ENCODE assay signal across 33 cellular contexts in genomic region chr22:49049691-49050090, GRCh38.
"Had no signal": no experiment of that assay in that cellular context is flagged by ENCODE, and none has a peak within 500 bp of the region (broad histone marks: within the 10 kb centered on the region; RNA-seq: fewer than 3 reads in every experiment).

No MANE protein-coding gene starts in this region.

- H3K36me3 Mint-ChIP-seq: activated naive CD4-positive, alpha-beta T cell treated with anti-CD3 and anti-CD28 coated beads, Interleukin-2, amount 10 ng/mL, durations not matched to agents 7 days and 5 days; activated naive CD4-positive, alpha-beta T cell treated with anti-CD3 and anti-CD28 coated beads, Interleukin-2, amount 50 U/mL, for 72 hours; activated naive CD8-positive, alpha-beta T cell treated with anti-CD3 and anti-CD28 coated beads, Interleukin-2, amount 10 ng/mL, durations not matched to agents 7 days and 5 days; brain had no signal

- H3K4me1 ChIP-seq: ascending aorta, breast epithelium, foreskin keratinocyte, gastrocnemius medialis, heart left ventricle had no signal

- DNase-seq: activated CD4-positive, alpha-beta memory T cell treated with anti-CD3 and anti-CD28 coated beads, Interleukin-2, amount 10 ng/mL, durations not matched to agents 7 days and 5 days; activated CD4-positive, alpha-beta T cell treated with anti-CD3 and anti-CD28 coated beads for 1 hour; activated CD4-positive, alpha-beta T cell treated with anti-CD3 and anti-CD28 coated beads for 4 hours; activated CD4-positive, alpha-beta T cell treated with anti-CD3 and anti-CD28 coated beads, Interleukin-2, amount 10 ng/mL, durations not matched to agents 7 days and 5 days; activated CD4-positive, alpha-beta T cell treated with anti-CD3 and anti-CD28 coated beads, Interleukin-2, amount 50 U/mL, for 4 hours; activated CD8-positive, alpha-beta memory T cell treated with anti-CD3 and anti-CD28 coated beads, Interleukin-2, amount 50 U/mL, for 48 hours; activated gamma-delta T cell; activated naive CD4-positive, alpha-beta T cell; activated naive CD4-positive, alpha-beta T cell treated with anti-CD3 and anti-CD28 coated beads, Interleukin-2, amount 10 ng/mL, durations not matched to agents 7 days and 5 days; activated naive CD8-positive, alpha-beta T cell treated with anti-CD3 and anti-CD28 coated beads, Interleukin-2, amount 10 ng/mL, durations not matched to agents 7 days and 5 days; activated T-cell treated with anti-CD3 and anti-CD28 coated beads for 4 hours; activated T-cell treated with anti-CD3 and anti-CD28 coated beads, Interleukin-2, amount 50 U/mL, for 24 hours; activated T-cell treated with anti-CD3 and anti-CD28 coated beads, Interleukin-2, amount 50 U/mL, for 72 hours; cortex of kidney; dermis blood vessel endothelial cell; effector CD4-positive, alpha-beta T cell; effector memory CD8-positive, alpha-beta T cell; erythroblast; foreskin keratinocyte; gastrocnemius medialis; glutamatergic neuron; heart left ventricle; T-helper 1 cell; T-helper 17 cell; T1000 had no signal

- H3K27ac ChIP-seq: ascending aorta, breast epithelium, cardiac muscle cell, esophagus muscularis mucosa, foreskin keratinocyte, gastrocnemius medialis, heart left ventricle had no signal

- H3K27me3 ChIP-seq: ascending aorta, foreskin keratinocyte had no signal

- H3K4me1 Mint-ChIP-seq: activated CD4-positive, alpha-beta memory T cell treated with anti-CD3 and anti-CD28 coated beads, Interleukin-2, amount 10 ng/mL, durations not matched to agents 7 days and 5 days; activated CD4-positive, alpha-beta T cell treated with anti-CD3 and anti-CD28 coated beads, Interleukin-2, amount 10 ng/mL, durations not matched to agents 7 days and 5 days; activated naive CD4-positive, alpha-beta T cell treated with anti-CD3 and anti-CD28 coated beads, Interleukin-2, amount 10 ng/mL, durations not matched to agents 7 days and 5 days; activated naive CD8-positive, alpha-beta T cell treated with anti-CD3 and anti-CD28 coated beads, Interleukin-2, amount 10 ng/mL, durations not matched to agents 7 days and 5 days; activated T-helper 17 cell treated with anti-CD3 and anti-CD28 coated beads, Interleukin-2, amount 50 U/mL, for 72 hours had no signal

- H3K27ac Mint-ChIP-seq: activated CD4-positive, alpha-beta memory T cell treated with anti-CD3 and anti-CD28 coated beads, Interleukin-2, amount 10 ng/mL, durations not matched to agents 7 days and 5 days; activated CD4-positive, alpha-beta T cell treated with anti-CD3 and anti-CD28 coated beads, Interleukin-2, amount 10 ng/mL, durations not matched to agents 7 days and 5 days; activated naive CD4-positive, alpha-beta T cell treated with anti-CD3 and anti-CD28 coated beads, Interleukin-2, amount 10 ng/mL, durations not matched to agents 7 days and 5 days; activated naive CD4-positive, alpha-beta T cell treated with anti-CD3 and anti-CD28 coated beads, Interleukin-2, amount 50 U/mL, for 72 hours; activated naive CD8-positive, alpha-beta T cell treated with anti-CD3 and anti-CD28 coated beads, Interleukin-2, amount 10 ng/mL, durations not matched to agents 7 days and 5 days; activated T-cell treated with anti-CD3 and anti-CD28 coated beads, Interleukin-2, amount 50 U/mL, for 24 hours; activated T-cell treated with anti-CD3 and anti-CD28 coated beads, Interleukin-2, amount 50 U/mL, for 72 hours; activated T-helper 17 cell treated with anti-CD3 and anti-CD28 coated beads, Interleukin-2, amount 50 U/mL, for 72 hours; brain; effector memory CD8-positive, alpha-beta T cell; T-helper 17 cell; T-helper 2 cell treated with Interferon-gamma antibody and Interleukin-4, amounts not matched to agents 5 μg/mL and 100 μg/mL, for 36 hours had no signal

- H3K27me3 Mint-ChIP-seq: activated CD4-positive, alpha-beta T cell treated with anti-CD3 and anti-CD28 coated beads, Interleukin-2, amount 10 ng/mL, durations not matched to agents 7 days and 5 days; activated naive CD8-positive, alpha-beta T cell treated with anti-CD3 and anti-CD28 coated beads, Interleukin-2, amount 10 ng/mL, durations not matched to agents 7 days and 5 days; activated T-cell treated with anti-CD3 and anti-CD28 coated beads, Interleukin-2, amount 50 U/mL, for 24 hours had no signal

- H3K4me3 Mint-ChIP-seq: activated CD4-positive, alpha-beta memory T cell treated with anti-CD3 and anti-CD28 coated beads, Interleukin-2, amount 10 ng/mL, durations not matched to agents 7 days and 5 days; activated CD4-positive, alpha-beta T cell treated with anti-CD3 and anti-CD28 coated beads, Interleukin-2, amount 10 ng/mL, durations not matched to agents 7 days and 5 days; activated naive CD4-positive, alpha-beta T cell treated with anti-CD3 and anti-CD28 coated beads, Interleukin-2, amount 10 ng/mL, durations not matched to agents 7 days and 5 days; activated naive CD8-positive, alpha-beta T cell treated with anti-CD3 and anti-CD28 coated beads, Interleukin-2, amount 10 ng/mL, durations not matched to agents 7 days and 5 days; activated T-cell treated with anti-CD3 and anti-CD28 coated beads, Interleukin-2, amount 50 U/mL, for 24 hours; activated T-cell treated with anti-CD3 and anti-CD28 coated beads, Interleukin-2, amount 50 U/mL, for 72 hours; activated T-helper 17 cell treated with anti-CD3 and anti-CD28 coated beads, Interleukin-2, amount 50 U/mL, for 72 hours; brain; effector memory CD8-positive, alpha-beta T cell; T-helper 17 cell; T-helper 2 cell treated with Interferon-gamma antibody and Interleukin-4, amounts not matched to agents 5 μg/mL and 100 μg/mL, for 36 hours had no signal

- H3K9me3 ChIP-seq: ascending aorta, breast epithelium, esophagus muscularis mucosa, gastrocnemius medialis, heart left ventricle had no signal

- H3K36me3 ChIP-seq: ascending aorta, breast epithelium, cardiac muscle cell, esophagus muscularis mucosa, gastrocnemius medialis, heart left ventricle had no signal

- H3K4me3 ChIP-seq: ascending aorta, breast epithelium, cardiac muscle cell, esophagus muscularis mucosa, gastrocnemius medialis, heart left ventricle had no signal

- H3K9me3 Mint-ChIP-seq: activated CD4-positive, alpha-beta memory T cell treated with anti-CD3 and anti-CD28 coated beads, Interleukin-2, amount 10 ng/mL, durations not matched to agents 7 days and 5 days; activated CD4-positive, alpha-beta T cell treated with anti-CD3 and anti-CD28 coated beads, Interleukin-2, amount 10 ng/mL, durations not matched to agents 7 days and 5 days; activated naive CD4-positive, alpha-beta T cell treated with anti-CD3 and anti-CD28 coated beads, Interleukin-2, amount 10 ng/mL, durations not matched to agents 7 days and 5 days; activated naive CD4-positive, alpha-beta T cell treated with anti-CD3 and anti-CD28 coated beads, Interleukin-2, amount 50 U/mL, for 72 hours; activated naive CD8-positive, alpha-beta T cell treated with anti-CD3 and anti-CD28 coated beads, Interleukin-2, amount 10 ng/mL, durations not matched to agents 7 days and 5 days; activated T-cell treated with anti-CD3 and anti-CD28 coated beads, Interleukin-2, amount 50 U/mL, for 24 hours; activated T-cell treated with anti-CD3 and anti-CD28 coated beads, Interleukin-2, amount 50 U/mL, for 72 hours; activated T-helper 17 cell treated with anti-CD3 and anti-CD28 coated beads, Interleukin-2, amount 50 U/mL, for 72 hours; effector memory CD8-positive, alpha-beta T cell; T-helper 2 cell treated with Interferon-gamma antibody and Interleukin-4, amounts not matched to agents 5 μg/mL and 100 μg/mL, for 36 hours had no signal

- ATAC-seq: activated naive CD4-positive, alpha-beta T cell treated with anti-CD3 and anti-CD28 coated beads, Interleukin-2, amount 50 U/mL, for 72 hours; activated T-cell treated with anti-CD3 and anti-CD28 coated beads, Interleukin-2, amount 50 U/mL, for 72 hours; activated T-helper 17 cell treated with anti-CD3 and anti-CD28 coated beads, Interleukin-2, amount 50 U/mL, for 72 hours; effector memory CD8-positive, alpha-beta T cell; foreskin keratinocyte; gastrocnemius medialis; heart left ventricle; T-helper 17 cell had no signal
